In genomic region chr12:89384050-89384749, GRCh38 we compare ENCODE assay signal across 9 cellular contexts. TPM values are rescaled to one million over a fixed set of nuclear protein-coding genes. Genes with fewer than 3 reads are reported as not detected.
A peak's percentile ranks its signal among the peaks of the same experiment; 100 is the strongest.
DNase-seq lines count a peak whose midpoint lies in the region; ATAC-seq, FAIRE-seq and TF ChIP-seq lines count a peak whose summit lies in the region.
"Had no signal": no experiment of that assay in that cellular context is flagged by ENCODE, and none has a peak within 500 bp of the region (broad histone marks: within the 10 kb centered on the region; RNA-seq: fewer than 3 reads in every experiment).

No MANE protein-coding gene starts in this region.

- no peak overlapping the region for H2AFZ ChIP-seq in K562 (ENCODE audit: low read depth, low read length)

- H3K36me3 ChIP-seq in K562 (ENCODE audit: control insufficient read depth, insufficient read depth, low read length) (no peaks in the 10 kb centered on the region), thyroid gland (no peaks in the 10 kb centered on the region)
- no peaks in the 10 kb centered on the region for H3K36me3 ChIP-seq in naive thymus-derived CD4-positive, alpha-beta T cell (ENCODE audit: control insufficient read depth in 2 of 3, insufficient read depth in 3 of 3, low read length in 3 of 3)

- CTCF ChIA-PET in K562 (lab: Yijun Ruan, JAX; ENCODE audit: low intra/inter-chr PET ratio) = no interaction called here
- CTCF ChIA-PET in naive thymus-derived CD4-positive, alpha-beta T cell (lab: Charles Lee) = no interaction called here

- H3K27me3 ChIP-seq in K562 (ENCODE audit: control insufficient read depth in 2 of 2, insufficient read depth in 2 of 2, low read length in 2 of 2) = 0 out of 5 replicates have a peak, but pooled peaks cover 0 to 2% of the 10 kb centered on the region in 2 experiments
- no peaks in the 10 kb centered on the region for H3K27me3 ChIP-seq in thyroid gland
- no peaks in the 10 kb centered on the region for H3K27me3 ChIP-seq in naive thymus-derived CD4-positive, alpha-beta T cell (ENCODE audit: control insufficient read depth in 2 of 2, insufficient read depth in 2 of 2, low read length in 2 of 2)

- H3K27me3 Mint-ChIP-seq in naive thymus-derived CD4-positive, alpha-beta T cell = no peaks in the 10 kb centered on the region

- TF ChIP-seq RAD21 in K562 (CRISPR knock-in tag; conservative IDR thresholded peaks at IDR 0.05 in 1 of 2, IDR thresholded peaks at IDR 0.05 in 1 of 2) = no peak

- peak overlapping the region in 1 of 9 donors; percentile 23 for H3K27ac Mint-ChIP-seq in naive thymus-derived CD4-positive, alpha-beta T cell

- H3K4me1 ChIP-seq in K562 (replicated peaks in 1 of 2; ENCODE audit: control insufficient read depth in 2 of 2, insufficient read depth in 2 of 2, low read length in 2 of 2) (peaks cover 0 to 10% of the 10 kb centered on the region in 2 experiments; a peak in 1 of 5 replicates), thyroid gland (peaks cover 17 to 28% of the 10 kb centered on the region in 2 donors)
- no peaks in the 10 kb centered on the region for H3K4me1 ChIP-seq in naive thymus-derived CD4-positive, alpha-beta T cell (ENCODE audit: control insufficient read depth in 2 of 2, insufficient read depth in 2 of 2, low read length in 2 of 2)

- no peak for TF ChIP-seq CTCF in K562 (IDR thresholded peaks at IDR 0.05 in 2 of 3, conservative IDR thresholded peaks at IDR 0.05 in 1 of 3; ENCODE audit: insufficient read depth in 2 of 3, low read depth in 1 of 3, low read length in 3 of 3)
- TF ChIP-seq CTCF in thyroid gland (IDR thresholded peaks at IDR 0.05) = no peak

- H3K9me1 ChIP-seq in K562 (ENCODE audit: control insufficient read depth, insufficient read depth, low read length) = no peaks in the 10 kb centered on the region

- no TSS peak for BruUV-seq in K562 (replicated peaks; lab: Mats Ljungman, UMichigan)

- no peak for FAIRE-seq in K562 (lab: Jason Lieb, UNC)

- peak; percentile 39 for DNase-seq in DMS 273 (lab: John Stamatoyannopoulos, UW; ENCODE audit: unreplicated experiment)
- no peak for DNase-seq in DMS 273 treated with DMSO at 0.1 percent for 48 hours (lab: John Stamatoyannopoulos, UW)
- no peak for DNase-seq in K562 (ENCODE audit: extremely low read depth in 1 of 4, low spot score in 3 of 4)
- DNase-seq in kidney glomerular epithelial cell (lab: John Stamatoyannopoulos, UW) = peak; percentile 66
- peak; percentile 68 to 78 for DNase-seq in thyroid gland
- DNase-seq in naive thymus-derived CD4-positive, alpha-beta T cell = no peak

- no peaks in the 10 kb centered on the region for H3K79me2 ChIP-seq in K562 (ENCODE audit: control insufficient read depth, insufficient read depth, low read length)

- H4K20me1 ChIP-seq in K562 (replicated peaks; ENCODE audit: control insufficient read depth, insufficient read depth, low read length) = no peaks in the 10 kb centered on the region

- ATAC-seq in K562 (no peak), GM21528 (IDR thresholded peaks at IDR 0.05; ENCODE audit: low FRiP score, unreplicated experiment) (no peak), HG03025 (IDR thresholded peaks at IDR 0.05; ENCODE audit: low FRiP score, unreplicated experiment) (no peak)
- no peak for ATAC-seq in naive thymus-derived CD4-positive, alpha-beta T cell

- H3K9ac ChIP-seq in K562 (ENCODE audit: insufficient read depth in 1 of 2, low read depth in 2 of 2, low read length in 2 of 2) = no peak overlapping the region

- H3K36me3 Mint-ChIP-seq in naive thymus-derived CD4-positive, alpha-beta T cell = peaks cover 0 to 7% (median 0%) of the 10 kb centered on the region in 5 donors

- no peak overlapping the region for H3K4me2 ChIP-seq in K562 (ENCODE audit: insufficient read depth, low read length)

- H3K9me3 Mint-ChIP-seq in naive thymus-derived CD4-positive, alpha-beta T cell = no peaks in the 10 kb centered on the region

- H3K9me3 ChIP-seq in K562 (replicated peaks; ENCODE audit: control insufficient read depth, insufficient read depth, low read depth, low read length) = no peaks in the 10 kb centered on the region
- H3K9me3 ChIP-seq in thyroid gland = no peaks in the 10 kb centered on the region
- H3K9me3 ChIP-seq in naive thymus-derived CD4-positive, alpha-beta T cell (ENCODE audit: control insufficient read depth in 2 of 3, low read length in 3 of 3) = no peaks in the 10 kb centered on the region

- H3K27ac ChIP-seq in K562 (ENCODE audit: extremely low read depth, low read depth, low read length) (no peak overlapping the region), thyroid gland (peak overlapping the region; percentile 49 to 88 (median 59))
- no peak overlapping the region for H3K27ac ChIP-seq in naive thymus-derived CD4-positive, alpha-beta T cell (ENCODE audit: low read depth, low read length)
- H3K27ac ChIP-seq: 22Rv1 had no signal

- POLR2A ChIA-PET in K562 (lab: Yijun Ruan, JAX) = interaction anchor here (0.6 kb wide), 2 partner anchors 104 to 405 kb away, joined by 3 read pairs; no protein-coding TSS in a partner anchor
- POLR2A ChIA-PET in naive thymus-derived CD4-positive, alpha-beta T cell (lab: Charles Lee) = no interaction called here

- 18% methylated on average over 7 of the region's 8 CpGs for WGBS in K562 (ENCODE audit: insufficient coverage, low coverage, missing lambda C conversion rate)
- 20 to 29% methylated on average over 8 of the region's 8 CpGs for WGBS in thyroid gland, 2 donors

- no peak overlapping the region for H3K4me3 ChIP-seq in K562
- H3K4me3 ChIP-seq in thyroid gland (replicated peaks in 1 of 3) = no peak overlapping the region
- no peak overlapping the region for H3K4me3 ChIP-seq in naive thymus-derived CD4-positive, alpha-beta T cell (ENCODE audit: low read length)

- no peak for TF ChIP-seq EP300 in K562 (IDR thresholded peaks at IDR 0.05; ENCODE audit: low read length)

- in situ Hi-C loops in K562 (cut with MboI) = no loop called here

- intact Hi-C loops in K562 (cut with micrococcal nuclease) = no loop called here
- intact Hi-C loops in thyroid gland (cut with DNase I) = no loop called here
- intact Hi-C loops in naive thymus-derived CD4-positive, alpha-beta T cell (cut with micrococcal nuclease) = no loop called here

- no peak for TF ChIP-seq POLR2A in K562 (conservative IDR thresholded peaks at IDR 0.05)
- TF ChIP-seq POLR2A in thyroid gland (IDR thresholded peaks at IDR 0.05) = no peak

- no peak overlapping the region for H3K4me3 Mint-ChIP-seq in naive thymus-derived CD4-positive, alpha-beta T cell

- H3K4me1 Mint-ChIP-seq in naive thymus-derived CD4-positive, alpha-beta T cell = peaks cover 0 to 27% (median 0%) of the 10 kb centered on the region in 7 donors

TF ChIP-seq in K562, 482 proteins besides CTCF, POLR2A, EP300 and RAD21:
- TF ChIP-seq CEBPG (CRISPR knock-in tag; IDR thresholded peaks at IDR 0.05) (no peak), CEBPG (tag; conservative IDR thresholded peaks at IDR 0.05 in 1 of 2, IDR thresholded peaks at IDR 0.05 in 1 of 2) (peak; percentile 70 to 86), CEBPB (tag; IDR thresholded peaks at IDR 0.05) (peak; percentile 86), ZNF384 (IDR thresholded peaks at IDR 0.05; ENCODE audit: low read depth, low read length) (no peak)
TF ChIP-seq in K562: peak in this region for 2.

RNA-seq across cellular contexts. Expression of gene DUSP6, which starts 31.9 kb away (rescaled TPM):
- 0.19 and 0.26 TPM in 2 replicates for total RNA-seq in K562 (2011; cell fraction: chromatin; rRNA removed; ENCODE audit: low replicate concordance)
- not detected in 2 replicates for total RNA-seq in K562 (2011; cell fraction: nucleolus; rRNA removed)
- total RNA-seq in K562 (2011; cell fraction: nucleoplasm; rRNA removed) = 0.23 TPM in 1 of 2 replicates, not detected in the other
- total RNA-seq in K562 (2014; rRNA removed) (0.12 TPM in 1 of 2 replicates, not detected in the other), K562 (2014; rRNA removed; fragmentation: Illumina TruSeq; extraction: Trizol) (0.06 TPM in 1 of 2 replicates, not detected in the other), K562 (2015; rRNA removed; fragmentation: Illumina TruSeq; extraction: Trizol) (0.08 and 0.14 TPM in 2 replicates), K562 (2021) (0.47 and 0.60 TPM in 2 replicates), thyroid gland (10 to 100 TPM; 31.0 to 40.2 (median 33.8) TPM)
- polyA plus RNA-seq in K562 (2011; rRNA removed) (0.08 and 0.20 TPM in 2 replicates), K562 (2014; fragmentation: Illumina TruSeq; extraction: Trizol) (0.12 and 0.40 TPM in 2 replicates), K562 (2014; fragmentation: Nextera tagmentation; extraction: Ambion mirVana) (under 1 TPM; 0.04 TPM), K562 (2014; rRNA removed) (0.03 and 0.04 TPM in 2 replicates)
- 0.06 and 0.24 TPM in 2 replicates for polyA plus RNA-seq in K562 (2011; cell fraction: cytosol; rRNA removed)
- 0.57 and 0.65 TPM in 2 replicates for polyA plus RNA-seq in K562 (2011; cell fraction: nucleus; rRNA removed)
- polyA plus RNA-seq in K562 (2012) = 0.07 and 0.14 TPM in 2 replicates
- polyA minus RNA-seq in K562 (2011; rRNA and poly(A)+ RNA removed) = 0.18 TPM in 1 of 2 replicates, not detected in the other
- not detected in 2 replicates for polyA minus RNA-seq in K562 (2011; cell fraction: cytosol; rRNA and poly(A)+ RNA removed)
- 0.13 and 0.44 TPM in 2 replicates for polyA minus RNA-seq in K562 (2011; cell fraction: nucleus; rRNA and poly(A)+ RNA removed)
- 100 to 1,000 TPM in 1 of 5 experiments, 10 to 100 TPM in 2, 1 to 10 TPM in 2; 2.7 to 225 (median 33.8) TPM for total RNA-seq in naive thymus-derived CD4-positive, alpha-beta T cell
- polyA plus RNA-seq in naive thymus-derived CD4-positive, alpha-beta T cell = 1 to 10 TPM in 1 of 2 donors, under 1 TPM in 1; 0.45 to 1.1 TPM

Comparison
In these comparisons a context has a peak if more than half of its experiments do, and no peak if none do; other contexts are left out.
1. DNase-seq: peak in DMS 273 (single experiment), kidney glomerular epithelial cell (single experiment) and thyroid gland (2 of 2); none in DMS 273 treated with DMSO at 0.1 percent for 48 hours (single experiment), K562 (0 of 4) and naive thymus-derived CD4-positive, alpha-beta T cell (0 of 9).
2. H3K27ac ChIP-seq: peak in thyroid gland (3 of 3); none in K562 (single experiment) and naive thymus-derived CD4-positive, alpha-beta T cell (single experiment).